In genomic region chr20:62623488-62624324, GRCh38 we compare ENCODE assay signal across 1 cellular context.
TF ChIP-seq lines count a peak whose summit lies in the region.

No MANE protein-coding gene starts in this region.

TF ChIP-seq in HepG2, 621 proteins besides CTCF, POLR2A, EP300 and RAD21 (continued from another document):
- TF ChIP-seq HNF1B (CRISPR knock-in tag; IDR thresholded peaks at IDR 0.05) (peak; percentile 93; the same call in 1 of the 2 replicates), PRPF4 (IDR thresholded peaks at IDR 0.05; ENCODE audit: low read depth, low read length, poor library complexity, severe bottlenecking) (peak; percentile 64), HIC2 (CRISPR knock-in tag; IDR thresholded peaks at IDR 0.05; ENCODE audit: low read depth) (no peak; the same call in 1 of the 2 replicates), MED8 (CRISPR knock-in tag; IDR thresholded peaks at IDR 0.05; ENCODE audit: insufficient replicate concordance) (peak; percentile 48), HMG20B (CRISPR knock-in tag; conservative IDR thresholded peaks at IDR 0.05) (peak; percentile 67; the same call in 1 of the 2 replicates)
